In the genomic region with DNA sequence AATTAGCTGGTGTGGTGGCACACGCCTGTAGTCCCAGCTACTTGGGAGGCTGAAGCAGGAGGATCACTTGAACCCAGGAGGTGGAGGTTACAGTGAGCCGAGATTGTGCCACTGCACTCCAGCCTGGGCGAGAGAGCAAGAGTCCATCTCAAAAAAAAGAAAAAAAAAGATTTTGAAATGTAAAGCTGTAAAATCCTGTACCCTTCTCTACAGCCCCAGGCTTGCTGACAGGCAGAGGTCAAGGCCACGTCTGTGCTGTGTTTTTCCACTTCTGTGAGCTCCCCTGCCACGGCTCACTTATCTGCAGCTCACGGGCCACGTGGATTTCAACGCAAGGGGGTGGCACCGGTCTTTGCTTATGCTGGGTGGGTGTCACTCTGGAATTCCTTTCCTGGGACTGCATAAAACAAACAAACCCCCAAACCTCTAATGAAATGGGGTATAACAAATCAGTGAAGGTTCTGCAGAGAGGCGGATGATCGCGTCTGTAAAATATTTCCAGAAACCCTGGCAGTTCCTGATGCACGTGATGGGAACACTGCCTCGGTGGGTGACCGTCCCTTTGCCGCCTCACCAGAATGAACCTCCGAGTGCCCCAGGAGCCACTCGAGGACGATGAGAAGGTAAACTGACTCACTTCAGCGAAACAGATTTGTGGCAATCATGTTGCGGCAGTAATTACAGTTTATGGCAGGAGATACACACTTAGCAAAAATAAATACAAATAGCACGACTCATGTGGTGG, we compare ENCODE assay signal across 1 cellular context.
TF ChIP-seq lines count a peak whose summit lies in the region.

No MANE protein-coding gene starts in this region.

TF ChIP-seq in HCT116, 20 proteins besides CTCF, POLR2A, EP300 and RAD21 (continued from another document):
- TF ChIP-seq, protein P1, sequence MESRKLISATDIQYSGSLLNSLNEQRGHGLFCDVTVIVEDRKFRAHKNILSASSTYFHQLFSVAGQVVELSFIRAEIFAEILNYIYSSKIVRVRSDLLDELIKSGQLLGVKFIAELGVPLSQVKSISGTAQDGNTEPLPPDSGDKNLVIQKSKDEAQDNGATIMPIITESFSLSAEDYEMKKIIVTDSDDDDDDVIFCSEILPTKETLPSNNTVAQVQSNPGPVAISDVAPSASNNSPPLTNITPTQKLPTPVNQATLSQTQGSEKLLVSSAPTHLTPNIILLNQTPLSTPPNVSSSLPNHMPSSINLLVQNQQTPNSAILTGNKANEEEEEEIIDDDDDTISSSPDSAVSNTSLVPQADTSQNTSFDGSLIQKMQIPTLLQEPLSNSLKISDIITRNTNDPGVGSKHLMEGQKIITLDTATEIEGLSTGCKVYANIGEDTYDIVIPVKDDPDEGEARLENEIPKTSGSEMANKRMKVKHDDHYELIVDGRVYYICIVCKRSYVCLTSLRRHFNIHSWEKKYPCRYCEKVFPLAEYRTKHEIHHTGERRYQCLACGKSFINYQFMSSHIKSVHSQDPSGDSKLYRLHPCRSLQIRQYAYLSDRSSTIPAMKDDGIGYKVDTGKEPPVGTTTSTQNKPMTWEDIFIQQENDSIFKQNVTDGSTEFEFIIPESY (IDR thresholded peaks at IDR 0.05; ENCODE audit: extremely low read depth, insufficient replicate concordance, low read length) = no peak
- TF ChIP-seq, protein P2, sequence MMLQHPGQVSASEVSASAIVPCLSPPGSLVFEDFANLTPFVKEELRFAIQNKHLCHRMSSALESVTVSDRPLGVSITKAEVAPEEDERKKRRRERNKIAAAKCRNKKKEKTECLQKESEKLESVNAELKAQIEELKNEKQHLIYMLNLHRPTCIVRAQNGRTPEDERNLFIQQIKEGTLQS (IDR thresholded peaks at IDR 0.05) = no peak
- no peak for TF ChIP-seq SRF (IDR thresholded peaks at IDR 0.05; ENCODE audit: low read depth)
